In genomic region chr9:128828719-128829452, GRCh38 we compare ENCODE assay signal across 1 cellular context.
A peak's percentile ranks its signal among the peaks of the same experiment; 100 is the strongest.
TF ChIP-seq lines count a peak whose summit lies in the region.

No MANE protein-coding gene starts in this region.

TF ChIP-seq in HepG2, 621 proteins besides CTCF, POLR2A, EP300 and RAD21 (continues in another document):
- TF ChIP-seq ESRRA (CRISPR knock-in tag; IDR thresholded peaks at IDR 0.05; ENCODE audit: low read depth) (0 out of 2 replicates have a peak, but pooled peaks have one; percentile 10), ZKSCAN1 (IDR thresholded peaks at IDR 0.05; ENCODE audit: low read length) (no peak), ZBTB38 (CRISPR knock-in tag; IDR thresholded peaks at IDR 0.05) (no peak), MYPOP (CRISPR knock-in tag; IDR thresholded peaks at IDR 0.05) (no peak), ZBTB3 (CRISPR knock-in tag; IDR thresholded peaks at IDR 0.05; ENCODE audit: borderline replicate concordance, low read depth) (no peak), ZNF580 (CRISPR knock-in tag; IDR thresholded peaks at IDR 0.05; ENCODE audit: borderline replicate concordance, low read depth) (no peak), NFE2 (CRISPR knock-in tag; IDR thresholded peaks at IDR 0.05) (no peak), ZNF672 (CRISPR knock-in tag; IDR thresholded peaks at IDR 0.05) (no peak), REPIN1 (CRISPR knock-in tag; IDR thresholded peaks at IDR 0.05; ENCODE audit: borderline replicate concordance, low read depth) (no peak), MATR3 (CRISPR knock-in tag; IDR thresholded peaks at IDR 0.05) (no peak), ZNF382 (CRISPR knock-in tag; IDR thresholded peaks at IDR 0.05; ENCODE audit: borderline replicate concordance) (no peak), ZSCAN21 (CRISPR knock-in tag; IDR thresholded peaks at IDR 0.05; ENCODE audit: borderline replicate concordance) (no peak), RFX3 (CRISPR knock-in tag; IDR thresholded peaks at IDR 0.05) (no peak), ZNF567 (CRISPR knock-in tag; IDR thresholded peaks at IDR 0.05; ENCODE audit: borderline replicate concordance) (0 out of 2 replicates have a peak, but pooled peaks have one; percentile 17), MTF1 (CRISPR knock-in tag; IDR thresholded peaks at IDR 0.05) (no peak), LCORL (IDR thresholded peaks at IDR 0.05) (no peak), LCORL (CRISPR knock-in tag; IDR thresholded peaks at IDR 0.05) (no peak), THYN1 (CRISPR knock-in tag; IDR thresholded peaks at IDR 0.05; ENCODE audit: borderline replicate concordance, low read depth) (no peak), ZNF124 (CRISPR knock-in tag; IDR thresholded peaks at IDR 0.05) (no peak), MLX (CRISPR knock-in tag; IDR thresholded peaks at IDR 0.05) (no peak), ATF3 (CRISPR knock-in tag; IDR thresholded peaks at IDR 0.05) (no peak), SSRP1 (CRISPR knock-in tag; IDR thresholded peaks at IDR 0.05) (no peak), ISL2 (CRISPR knock-in tag; IDR thresholded peaks at IDR 0.05) (no peak), ZNF317 (CRISPR knock-in tag; IDR thresholded peaks at IDR 0.05) (no peak), MLXIP (CRISPR knock-in tag; IDR thresholded peaks at IDR 0.05; ENCODE audit: borderline replicate concordance) (no peak), SCMH1 (CRISPR knock-in tag; IDR thresholded peaks at IDR 0.05; ENCODE audit: borderline replicate concordance) (no peak), SP5 (CRISPR knock-in tag; IDR thresholded peaks at IDR 0.05; ENCODE audit: borderline replicate concordance, low read depth) (no peak), HCFC1 (IDR thresholded peaks at IDR 0.05; ENCODE audit: low read depth, low read length) (no peak), ZFP41 (CRISPR knock-in tag; IDR thresholded peaks at IDR 0.05; ENCODE audit: borderline replicate concordance) (no peak), ZBTB40 (IDR thresholded peaks at IDR 0.05) (no peak), ZBTB40 (CRISPR knock-in tag; IDR thresholded peaks at IDR 0.05) (no peak), TOE1 (CRISPR knock-in tag; IDR thresholded peaks at IDR 0.05) (no peak), ZNF710 (CRISPR knock-in tag; IDR thresholded peaks at IDR 0.05; ENCODE audit: borderline replicate concordance) (0 out of 2 replicates have a peak, but pooled peaks have one; percentile 54), MXI1 (IDR thresholded peaks at IDR 0.05; ENCODE audit: borderline replicate concordance, low read depth, low read length) (no peak), MZF1 (CRISPR knock-in tag; IDR thresholded peaks at IDR 0.05; ENCODE audit: borderline replicate concordance) (no peak), SMAD1 (CRISPR knock-in tag; IDR thresholded peaks at IDR 0.05; ENCODE audit: borderline replicate concordance, low read depth) (no peak), TFDP1 (CRISPR knock-in tag; IDR thresholded peaks at IDR 0.05; ENCODE audit: borderline replicate concordance) (no peak), ZNF280D (CRISPR knock-in tag; IDR thresholded peaks at IDR 0.05) (no peak), AHR (CRISPR knock-in tag; IDR thresholded peaks at IDR 0.05) (no peak), TOPORS (CRISPR knock-in tag; IDR thresholded peaks at IDR 0.05) (0 out of 2 replicates have a peak, but pooled peaks have one; percentile 2), ZNF264 (CRISPR knock-in tag; IDR thresholded peaks at IDR 0.05) (no peak)
